In genomic region chr20:39946053-39946810, GRCh38 we compare ENCODE assay signal across 18 cellular contexts.
DNase-seq lines count a peak whose midpoint lies in the region; ATAC-seq, FAIRE-seq and TF ChIP-seq lines count a peak whose summit lies in the region.
"Had no signal": no experiment of that assay in that cellular context is flagged by ENCODE, and none has a peak within 500 bp of the region (broad histone marks: within the 10 kb centered on the region; RNA-seq: fewer than 3 reads in every experiment).

No MANE protein-coding gene starts in this region.

- no peaks in the 10 kb centered on the region for H4K20me1 ChIP-seq in endothelial cell of umbilical vein (replicated peaks; ENCODE audit: control insufficient read depth, extremely low read depth, insufficient read depth, low read length)

- ATAC-seq in GM19324 (IDR thresholded peaks at IDR 0.05; ENCODE audit: low FRiP score, unreplicated experiment) (peak; percentile 58), HG03432 (IDR thresholded peaks at IDR 0.05; ENCODE audit: unreplicated experiment) (peak; percentile 49), left lobe of liver (no peak), HG02973 (IDR thresholded peaks at IDR 0.05; ENCODE audit: unreplicated experiment) (no peak)

- no peak overlapping the region for H3K27ac ChIP-seq in endothelial cell of umbilical vein (ENCODE audit: insufficient read depth, low read depth, low read length)

- intact Hi-C loops in endothelial cell of umbilical vein (cut with micrococcal nuclease): no loop called here

- CTCF ChIA-PET in endothelial cell of umbilical vein (lab: Charles Lee): no interaction called here

- H3K4me3 ChIP-seq in GM12865 (ENCODE audit: low read depth, low read length) (no peak overlapping the region), endothelial cell of umbilical vein (replicated peaks in 1 of 3; ENCODE audit: insufficient read depth in 1 of 3, low read depth in 1 of 3, low read length in 3 of 3) (no peak overlapping the region)
- H3K4me3 ChIP-seq: HAP-1 had no signal

- H3K27me3 ChIP-seq in endothelial cell of umbilical vein (ENCODE audit: control insufficient read depth in 2 of 2, insufficient read depth in 2 of 2, low read length in 2 of 2): no peaks in the 10 kb centered on the region

- no peak for TF ChIP-seq POLR2A in endothelial cell of umbilical vein (IDR thresholded peaks at IDR 0.05; ENCODE audit: low read depth, low read length)

- H3K79me2 ChIP-seq in endothelial cell of umbilical vein (ENCODE audit: control insufficient read depth, insufficient read depth, low read length): no peaks in the 10 kb centered on the region

- no peak overlapping the region for H3K9ac ChIP-seq in endothelial cell of umbilical vein (replicated peaks; ENCODE audit: extremely low read depth, insufficient read depth, low read length)

- no peak for FAIRE-seq in endothelial cell of umbilical vein (lab: Jason Lieb, UNC)
- FAIRE-seq: A204.1 had no signal

- dilution Hi-C loops in endothelial cell of umbilical vein (cut with MboI; ENCODE audit: extremely low pct_ligation_motif_present, low sequenced_read_pairs): no loop called here

- H3K4me1 ChIP-seq in endothelial cell of umbilical vein (ENCODE audit: control insufficient read depth, extremely low read depth, insufficient read depth, low read length): no peaks in the 10 kb centered on the region
- H3K4me1 ChIP-seq: HAP-1 had no signal

- no peaks in the 10 kb centered on the region for H3K36me3 ChIP-seq in endothelial cell of umbilical vein (ENCODE audit: control insufficient read depth in 2 of 2, extremely low read depth in 1 of 2, insufficient read depth in 2 of 2, low read length in 2 of 2)
- H3K36me3 ChIP-seq: HAP-1 had no signal

- peak; percentile 14 for DNase-seq in GM12865 (ENCODE audit: low read depth)
- no peak for DNase-seq in endothelial cell of umbilical vein (ENCODE audit: low read depth, low spot score)
- DNase-seq in left lobe of liver (ENCODE audit: low spot score): no peak
- DNase-seq in NCI-H524 (lab: John Stamatoyannopoulos, UW): no peak
- DNase-seq: C1 segment of cervical spinal cord; DND-41; GDM1; NCI-H1105; NCI-H1694 treated with DMSO at 0.1 percent for 48 hours; NCI-H226; NCI-H526 treated with DMSO at 0.1 percent for 48 hours; NK-92 treated with Interleukin-12 subunit alpha and Interleukin-12 subunit beta, amount 100 ng/mL, for 24 hours; SHP77 treated with DMSO at 0.1 percent for 48 hours had no signal

- POLR2A ChIA-PET in endothelial cell of umbilical vein (lab: Charles Lee): no interaction called here

- no TSS peak for BruUV-seq in endothelial cell of umbilical vein (replicated peaks; lab: Mats Ljungman, UMichigan)

- H2AFZ ChIP-seq in endothelial cell of umbilical vein (ENCODE audit: low read depth, low read length): no peak overlapping the region

- no peaks in the 10 kb centered on the region for H3K9me1 ChIP-seq in endothelial cell of umbilical vein (replicated peaks; ENCODE audit: control insufficient read depth, extremely low read depth, insufficient read depth, low read length)

- no peak overlapping the region for H3K4me2 ChIP-seq in endothelial cell of umbilical vein (ENCODE audit: insufficient read depth, low read length)

- no peak for TF ChIP-seq CTCF in GM12865 (IDR thresholded peaks at IDR 0.05; ENCODE audit: insufficient read depth, low read depth, low read length, missing control alignments)
- no peak for TF ChIP-seq CTCF in endothelial cell of umbilical vein (IDR thresholded peaks at IDR 0.05; ENCODE audit: extremely low read depth in 1 of 2, insufficient read depth in 1 of 2, low read depth in 1 of 2, low read length in 2 of 2)

- H3K9me3 ChIP-seq in endothelial cell of umbilical vein (replicated peaks; ENCODE audit: control insufficient read depth, insufficient read depth, low read length): no peaks in the 10 kb centered on the region
- H3K9me3 ChIP-seq: HAP-1 had no signal

TF ChIP-seq in endothelial cell of umbilical vein, 7 proteins besides CTCF, POLR2A, EP300 and RAD21:
- peak; percentile 57 for TF ChIP-seq MAX (IDR thresholded peaks at IDR 0.05; ENCODE audit: insufficient read depth, insufficient read length)
- TF ChIP-seq MYC (IDR thresholded peaks at IDR 0.05; ENCODE audit: low read depth, low read length): no peak

Comparison
In these comparisons a context has a peak if more than half of its experiments do, and no peak if none do; other contexts are left out.
1. ATAC-seq: peak in GM19324 (single experiment) and HG03432 (single experiment); none in left lobe of liver (single experiment) and HG02973 (single experiment).